ENCODE assay signal across 1 cellular context in the genomic region with DNA sequence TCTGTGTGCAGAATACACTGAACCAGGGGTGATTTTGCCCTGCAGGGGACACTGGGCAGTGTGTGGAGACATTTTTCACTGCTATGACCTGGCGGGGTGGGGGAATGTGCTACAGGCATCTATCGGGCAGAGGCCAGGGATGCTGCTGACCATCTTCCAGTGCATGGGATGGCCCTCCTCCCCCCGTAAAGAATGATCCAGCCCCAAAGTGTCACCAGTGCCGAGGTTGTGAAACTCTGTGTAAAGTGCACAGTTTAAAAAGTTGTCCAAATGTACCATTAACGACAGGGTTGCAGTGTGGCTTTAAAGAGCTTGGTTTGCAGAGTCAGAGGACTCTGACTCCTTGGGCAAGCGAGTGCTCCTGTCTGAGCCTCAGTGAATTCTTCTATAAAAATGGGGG.
A peak's percentile ranks its signal among the peaks of the same experiment; 100 is the strongest.
TF ChIP-seq lines count a peak whose summit lies in the region.

No MANE protein-coding gene starts in this region.

TF ChIP-seq in HepG2, 621 proteins besides CTCF, POLR2A, EP300 and RAD21 (continued from another document and continues in another):
- TF ChIP-seq, protein P1, sequence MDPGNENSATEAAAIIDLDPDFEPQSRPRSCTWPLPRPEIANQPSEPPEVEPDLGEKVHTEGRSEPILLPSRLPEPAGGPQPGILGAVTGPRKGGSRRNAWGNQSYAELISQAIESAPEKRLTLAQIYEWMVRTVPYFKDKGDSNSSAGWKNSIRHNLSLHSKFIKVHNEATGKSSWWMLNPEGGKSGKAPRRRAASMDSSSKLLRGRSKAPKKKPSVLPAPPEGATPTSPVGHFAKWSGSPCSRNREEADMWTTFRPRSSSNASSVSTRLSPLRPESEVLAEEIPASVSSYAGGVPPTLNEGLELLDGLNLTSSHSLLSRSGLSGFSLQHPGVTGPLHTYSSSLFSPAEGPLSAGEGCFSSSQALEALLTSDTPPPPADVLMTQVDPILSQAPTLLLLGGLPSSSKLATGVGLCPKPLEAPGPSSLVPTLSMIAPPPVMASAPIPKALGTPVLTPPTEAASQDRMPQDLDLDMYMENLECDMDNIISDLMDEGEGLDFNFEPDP (CRISPR knock-in tag; conservative IDR thresholded peaks at IDR 0.05), result 0 out of 2 replicates have a peak, but pooled peaks have one; percentile 71
- no peak for TF ChIP-seq ZNF180 (CRISPR knock-in tag; IDR thresholded peaks at IDR 0.05; ENCODE audit: borderline replicate concordance, low read depth)
- no peak for TF ChIP-seq SUZ12 (IDR thresholded peaks at IDR 0.05; ENCODE audit: low read depth, low read length)
- TF ChIP-seq HMGA1 (CRISPR knock-in tag; conservative IDR thresholded peaks at IDR 0.05), result no peak
- TF ChIP-seq ZSCAN9 (CRISPR knock-in tag; IDR thresholded peaks at IDR 0.05; ENCODE audit: borderline replicate concordance), result no peak
- TF ChIP-seq ZNF10 (CRISPR knock-in tag; IDR thresholded peaks at IDR 0.05; ENCODE audit: borderline replicate concordance, low read depth), result no peak
- peak; percentile 48; the same call in 1 of the 2 replicates for TF ChIP-seq NCOR1 (IDR thresholded peaks at IDR 0.05; ENCODE audit: borderline replicate concordance, low read length)
- TF ChIP-seq POGZ (CRISPR knock-in tag; IDR thresholded peaks at IDR 0.05), result peak; percentile 12; the same call in 1 of the 2 replicates
- no peak for TF ChIP-seq ZNF432 (CRISPR knock-in tag; IDR thresholded peaks at IDR 0.05; ENCODE audit: borderline replicate concordance)
- no peak for TF ChIP-seq ZFP37 (CRISPR knock-in tag; IDR thresholded peaks at IDR 0.05; ENCODE audit: borderline replicate concordance)
- no peak for TF ChIP-seq HOXA9 (CRISPR knock-in tag; IDR thresholded peaks at IDR 0.05; ENCODE audit: borderline replicate concordance)
- TF ChIP-seq SMARCC2 (IDR thresholded peaks at IDR 0.05), result no peak
- TF ChIP-seq, protein P2, sequence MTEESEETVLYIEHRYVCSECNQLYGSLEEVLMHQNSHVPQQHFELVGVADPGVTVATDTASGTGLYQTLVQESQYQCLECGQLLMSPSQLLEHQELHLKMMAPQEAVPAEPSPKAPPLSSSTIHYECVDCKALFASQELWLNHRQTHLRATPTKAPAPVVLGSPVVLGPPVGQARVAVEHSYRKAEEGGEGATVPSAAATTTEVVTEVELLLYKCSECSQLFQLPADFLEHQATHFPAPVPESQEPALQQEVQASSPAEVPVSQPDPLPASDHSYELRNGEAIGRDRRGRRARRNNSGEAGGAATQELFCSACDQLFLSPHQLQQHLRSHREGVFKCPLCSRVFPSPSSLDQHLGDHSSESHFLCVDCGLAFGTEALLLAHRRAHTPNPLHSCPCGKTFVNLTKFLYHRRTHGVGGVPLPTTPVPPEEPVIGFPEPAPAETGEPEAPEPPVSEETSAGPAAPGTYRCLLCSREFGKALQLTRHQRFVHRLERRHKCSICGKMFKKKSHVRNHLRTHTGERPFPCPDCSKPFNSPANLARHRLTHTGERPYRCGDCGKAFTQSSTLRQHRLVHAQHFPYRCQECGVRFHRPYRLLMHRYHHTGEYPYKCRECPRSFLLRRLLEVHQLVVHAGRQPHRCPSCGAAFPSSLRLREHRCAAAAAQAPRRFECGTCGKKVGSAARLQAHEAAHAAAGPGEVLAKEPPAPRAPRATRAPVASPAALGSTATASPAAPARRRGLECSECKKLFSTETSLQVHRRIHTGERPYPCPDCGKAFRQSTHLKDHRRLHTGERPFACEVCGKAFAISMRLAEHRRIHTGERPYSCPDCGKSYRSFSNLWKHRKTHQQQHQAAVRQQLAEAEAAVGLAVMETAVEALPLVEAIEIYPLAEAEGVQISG (CRISPR knock-in tag; IDR thresholded peaks at IDR 0.05), result no peak
- TF ChIP-seq KAT7 (CRISPR knock-in tag; IDR thresholded peaks at IDR 0.05; ENCODE audit: borderline replicate concordance), result no peak
- TF ChIP-seq PRDM4 (CRISPR knock-in tag; IDR thresholded peaks at IDR 0.05; ENCODE audit: borderline replicate concordance), result no peak
- TF ChIP-seq, protein P3, sequence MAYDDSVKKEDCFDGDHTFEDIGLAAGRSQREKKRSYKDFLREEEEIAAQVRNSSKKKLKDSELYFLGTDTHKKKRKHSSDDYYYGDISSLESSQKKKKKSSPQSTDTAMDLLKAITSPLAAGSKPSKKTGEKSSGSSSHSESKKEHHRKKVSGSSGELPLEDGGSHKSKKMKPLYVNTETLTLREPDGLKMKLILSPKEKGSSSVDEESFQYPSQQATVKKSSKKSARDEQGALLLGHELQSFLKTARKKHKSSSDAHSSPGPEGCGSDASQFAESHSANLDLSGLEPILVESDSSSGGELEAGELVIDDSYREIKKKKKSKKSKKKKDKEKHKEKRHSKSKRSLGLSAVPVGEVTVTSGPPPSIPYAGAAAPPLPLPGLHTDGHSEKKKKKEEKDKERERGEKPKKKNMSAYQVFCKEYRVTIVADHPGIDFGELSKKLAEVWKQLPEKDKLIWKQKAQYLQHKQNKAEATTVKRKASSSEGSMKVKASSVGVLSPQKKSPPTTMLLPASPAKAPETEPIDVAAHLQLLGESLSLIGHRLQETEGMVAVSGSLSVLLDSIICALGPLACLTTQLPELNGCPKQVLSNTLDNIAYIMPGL (CRISPR knock-in tag; IDR thresholded peaks at IDR 0.05; ENCODE audit: borderline replicate concordance in 1 of 2, low read depth in 1 of 2), result no peak
- TF ChIP-seq ZBTB2 (CRISPR knock-in tag; IDR thresholded peaks at IDR 0.05; ENCODE audit: low read depth), result no peak
- no peak for TF ChIP-seq KLF12 (CRISPR knock-in tag; IDR thresholded peaks at IDR 0.05; ENCODE audit: borderline replicate concordance)
- 0 out of 2 replicates have a peak, but pooled peaks have one; percentile 1 for TF ChIP-seq ZBTB38 (CRISPR knock-in tag; IDR thresholded peaks at IDR 0.05)
- TF ChIP-seq MIXL1 (CRISPR knock-in tag; IDR thresholded peaks at IDR 0.05), result no peak
- TF ChIP-seq ZSCAN12 (CRISPR knock-in tag; IDR thresholded peaks at IDR 0.05), result no peak
- TF ChIP-seq ZNF33B (CRISPR knock-in tag; IDR thresholded peaks at IDR 0.05), result no peak
- TF ChIP-seq HIVEP1 (CRISPR knock-in tag; IDR thresholded peaks at IDR 0.05), result peak; percentile 27; the same call in 1 of the 2 replicates
- TF ChIP-seq, protein P4, sequence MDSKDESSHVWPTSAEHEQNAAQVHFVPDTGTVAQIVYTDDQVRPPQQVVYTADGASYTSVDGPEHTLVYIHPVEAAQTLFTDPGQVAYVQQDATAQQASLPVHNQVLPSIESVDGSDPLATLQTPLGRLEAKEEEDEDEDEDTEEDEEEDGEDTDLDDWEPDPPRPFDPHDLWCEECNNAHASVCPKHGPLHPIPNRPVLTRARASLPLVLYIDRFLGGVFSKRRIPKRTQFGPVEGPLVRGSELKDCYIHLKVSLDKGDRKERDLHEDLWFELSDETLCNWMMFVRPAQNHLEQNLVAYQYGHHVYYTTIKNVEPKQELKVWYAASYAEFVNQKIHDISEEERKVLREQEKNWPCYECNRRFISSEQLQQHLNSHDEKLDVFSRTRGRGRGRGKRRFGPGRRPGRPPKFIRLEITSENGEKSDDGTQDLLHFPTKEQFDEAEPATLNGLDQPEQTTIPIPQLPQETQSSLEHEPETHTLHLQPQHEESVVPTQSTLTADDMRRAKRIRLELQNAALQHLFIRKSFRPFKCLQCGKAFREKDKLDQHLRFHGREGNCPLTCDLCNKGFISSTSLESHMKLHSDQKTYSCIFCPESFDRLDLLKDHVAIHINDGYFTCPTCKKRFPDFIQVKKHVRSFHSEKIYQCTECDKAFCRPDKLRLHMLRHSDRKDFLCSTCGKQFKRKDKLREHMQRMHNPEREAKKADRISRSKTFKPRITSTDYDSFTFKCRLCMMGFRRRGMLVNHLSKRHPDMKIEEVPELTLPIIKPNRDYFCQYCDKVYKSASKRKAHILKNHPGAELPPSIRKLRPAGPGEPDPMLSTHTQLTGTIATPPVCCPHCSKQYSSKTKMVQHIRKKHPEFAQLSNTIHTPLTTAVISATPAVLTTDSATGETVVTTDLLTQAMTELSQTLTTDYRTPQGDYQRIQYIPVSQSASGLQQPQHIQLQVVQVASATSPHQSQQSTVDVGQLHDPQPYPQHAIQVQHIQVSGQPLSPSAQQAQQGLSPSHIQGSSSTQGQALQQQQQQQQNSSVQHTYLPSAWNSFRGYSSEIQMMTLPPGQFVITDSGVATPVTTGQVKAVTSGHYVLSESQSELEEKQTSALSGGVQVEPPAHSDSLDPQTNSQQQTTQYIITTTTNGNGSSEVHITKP (CRISPR knock-in tag; IDR thresholded peaks at IDR 0.05; ENCODE audit: low read depth), result peak; percentile 43; the same call in 1 of the 2 replicates
- TF ChIP-seq ZNF569 (CRISPR knock-in tag; IDR thresholded peaks at IDR 0.05; ENCODE audit: borderline replicate concordance), result no peak
- no peak for TF ChIP-seq NCOA5 (CRISPR knock-in tag; IDR thresholded peaks at IDR 0.05)
- peak; percentile 66; the same call in 1 of the 2 replicates for TF ChIP-seq CEBPB (IDR thresholded peaks at IDR 0.05; ENCODE audit: borderline replicate concordance, low read depth, low read length)
- no peak for TF ChIP-seq SAFB2 (CRISPR knock-in tag; IDR thresholded peaks at IDR 0.05; ENCODE audit: borderline replicate concordance, low read depth)
- no peak for TF ChIP-seq ZNF431 (CRISPR knock-in tag; IDR thresholded peaks at IDR 0.05; ENCODE audit: borderline replicate concordance, low read depth)
- TF ChIP-seq FUBP1 (CRISPR knock-in tag; IDR thresholded peaks at IDR 0.05; ENCODE audit: borderline replicate concordance), result no peak
- no peak for TF ChIP-seq ZNF572 (CRISPR knock-in tag; IDR thresholded peaks at IDR 0.05)
- no peak for TF ChIP-seq RAD51 (IDR thresholded peaks at IDR 0.05; ENCODE audit: borderline replicate concordance)
- no peak for TF ChIP-seq KMT2B (CRISPR knock-in tag; IDR thresholded peaks at IDR 0.05)
- no peak for TF ChIP-seq NCOA1 (CRISPR knock-in tag; IDR thresholded peaks at IDR 0.05)
- TF ChIP-seq RXRA (CRISPR knock-in tag; IDR thresholded peaks at IDR 0.05), result no peak
- TF ChIP-seq NKX3-1 (CRISPR knock-in tag; IDR thresholded peaks at IDR 0.05), result no peak
- TF ChIP-seq UBTF (CRISPR knock-in tag; IDR thresholded peaks at IDR 0.05), result no peak
